8 cellular contexts compared by ENCODE assay signal in the genomic region with DNA sequence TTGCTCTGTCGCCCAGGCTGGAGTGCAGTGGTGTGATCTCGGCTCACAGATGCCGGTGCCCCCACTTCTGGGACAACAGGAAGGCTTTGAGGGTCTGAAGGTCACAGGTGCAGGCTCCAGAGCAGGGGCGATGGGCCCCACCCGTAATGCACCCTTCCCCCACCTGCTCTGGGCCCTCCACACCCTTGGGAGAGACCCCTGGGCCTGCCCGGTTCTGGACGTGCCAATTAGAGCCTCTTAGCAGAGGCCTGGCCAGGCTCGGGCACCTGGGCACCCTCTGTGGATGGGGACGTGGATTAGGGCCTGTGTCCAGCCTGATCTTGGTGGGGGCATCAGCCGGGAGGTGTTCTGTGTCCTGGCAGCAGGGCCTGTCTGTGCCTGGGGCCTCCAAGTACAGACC.
"Had no signal": no experiment of that assay in that cellular context is flagged by ENCODE, and none has a peak within 500 bp of the region (broad histone marks: within the 10 kb centered on the region; RNA-seq: fewer than 3 reads in every experiment).

No MANE protein-coding gene starts in this region.

- H3K9ac ChIP-seq: GM23248 had no signal

- H3K4me3 ChIP-seq: GM23248, K562 had no signal

- ATAC-seq: K562 had no signal

- FAIRE-seq: K562 had no signal

- H3K27ac ChIP-seq: GM23248, HL-60 had no signal

- DNase-seq: GM23248, GOT3, H7, HCEC 1CT, IMR-90, KG1 had no signal
